In genomic region chr5:35788724-35789123, GRCh38 we compare ENCODE assay signal across 17 cellular contexts.
DNase-seq lines count a peak whose midpoint lies in the region; ATAC-seq lines count a peak whose summit lies in the region.
"Had no signal": no experiment of that assay in that cellular context is flagged by ENCODE, and none has a peak within 500 bp of the region (broad histone marks: within the 10 kb centered on the region; RNA-seq: fewer than 3 reads in every experiment).

No MANE protein-coding gene starts in this region.

- H3K4me1 Mint-ChIP-seq in activated naive CD8-positive, alpha-beta T cell (ENCODE audit: low read depth), result peaks cover 84% of the 10 kb centered on the region
- peaks cover 88% of the 10 kb centered on the region for H3K4me1 Mint-ChIP-seq in activated naive CD8-positive, alpha-beta T cell treated with anti-CD3 and anti-CD28 coated beads, Interleukin-2, amount 50 U/mL, for 24 hours
- H3K4me1 Mint-ChIP-seq in T-helper 17 cell, result peaks cover 53% of the 10 kb centered on the region
- H3K4me1 Mint-ChIP-seq in stimulated activated effector memory CD8-positive, alpha-beta T cell treated with anti-CD3 and anti-CD28 coated beads, Interleukin-12 subunit alpha, Interleukin-12 subunit beta, amount 100 ng/mL, for 72 hours, result peaks cover 57% of the 10 kb centered on the region

- no peak for DNase-seq in activated naive CD8-positive, alpha-beta T cell treated with anti-CD3 and anti-CD28 coated beads, Interleukin-2, amount 50 U/mL, for 24 hours
- no peak for DNase-seq in T-helper 17 cell
- DNase-seq in glomerular endothelial cell (ENCODE audit: extremely low read depth, low read depth, low spot score), result peak; percentile 16
- no peak for DNase-seq in stimulated activated effector memory CD8-positive, alpha-beta T cell treated with anti-CD3 and anti-CD28 coated beads, Interleukin-12 subunit alpha, Interleukin-12 subunit beta, amount 100 ng/mL, for 72 hours (ENCODE audit: low spot score in 2 of 2)
- DNase-seq: C1 segment of cervical spinal cord, COR-L47, EL, GOT3, NCI-H187 treated with DMSO at 0.1 percent for 48 hours, NCI-H446, OCI-M1, RPMI8226 had no signal

- no peaks in the 10 kb centered on the region for H3K9me3 ChIP-seq in T-helper 17 cell (ENCODE audit: control insufficient read depth, low read length, poor library complexity, severe bottlenecking)
- H3K9me3 ChIP-seq in skeletal muscle tissue (ENCODE audit: control insufficient read depth in 3 of 3, low read length in 3 of 3), result no peaks in the 10 kb centered on the region

- no peaks in the 10 kb centered on the region for H3K27me3 ChIP-seq in skeletal muscle tissue (ENCODE audit: control insufficient read depth in 3 of 3, insufficient read depth in 3 of 3, low read length in 3 of 3)

- H3K27me3 Mint-ChIP-seq in activated naive CD8-positive, alpha-beta T cell, result no peaks in the 10 kb centered on the region
- no peaks in the 10 kb centered on the region for H3K27me3 Mint-ChIP-seq in activated naive CD8-positive, alpha-beta T cell treated with anti-CD3 and anti-CD28 coated beads, Interleukin-2, amount 50 U/mL, for 24 hours
- H3K27me3 Mint-ChIP-seq in T-helper 17 cell, result no peaks in the 10 kb centered on the region

- no peak overlapping the region for H3K4me3 ChIP-seq in skeletal muscle tissue (ENCODE audit: low read length in 3 of 3)
- H3K4me3 ChIP-seq: K562 had no signal

- peak overlapping the region; percentile 6 for H3K27ac Mint-ChIP-seq in activated naive CD8-positive, alpha-beta T cell
- no peak overlapping the region for H3K27ac Mint-ChIP-seq in activated naive CD8-positive, alpha-beta T cell treated with anti-CD3 and anti-CD28 coated beads, Interleukin-2, amount 50 U/mL, for 24 hours
- peak overlapping the region; percentile 90 for H3K27ac Mint-ChIP-seq in T-helper 17 cell
- H3K27ac Mint-ChIP-seq in stimulated activated effector memory CD8-positive, alpha-beta T cell treated with anti-CD3 and anti-CD28 coated beads, Interleukin-12 subunit alpha, Interleukin-12 subunit beta, amount 100 ng/mL, for 72 hours, result no peak overlapping the region

- no peak overlapping the region for H3K9ac ChIP-seq in skeletal muscle tissue (ENCODE audit: low read depth in 1 of 3, low read length in 3 of 3)

- H3K27ac ChIP-seq in skeletal muscle tissue (ENCODE audit: low read depth, low read length), result peak overlapping the region; percentile 52

- H3K4me1 ChIP-seq in skeletal muscle tissue (ENCODE audit: control insufficient read depth in 3 of 3, insufficient read depth in 3 of 3, low read length in 3 of 3), result no peaks in the 10 kb centered on the region

- H3K9me3 Mint-ChIP-seq in activated naive CD8-positive, alpha-beta T cell (ENCODE audit: low read depth), result no peaks in the 10 kb centered on the region
- H3K9me3 Mint-ChIP-seq in activated naive CD8-positive, alpha-beta T cell treated with anti-CD3 and anti-CD28 coated beads, Interleukin-2, amount 50 U/mL, for 24 hours, result no peaks in the 10 kb centered on the region
- no peaks in the 10 kb centered on the region for H3K9me3 Mint-ChIP-seq in stimulated activated effector memory CD8-positive, alpha-beta T cell treated with anti-CD3 and anti-CD28 coated beads, Interleukin-12 subunit alpha, Interleukin-12 subunit beta, amount 100 ng/mL, for 72 hours

- ATAC-seq in activated naive CD8-positive, alpha-beta T cell treated with anti-CD3 and anti-CD28 coated beads, Interleukin-2, amount 50 U/mL, for 24 hours, result no peak
- ATAC-seq in T-helper 17 cell (no peak), HG03442 (IDR thresholded peaks at IDR 0.05; ENCODE audit: unreplicated experiment) (no peak), HG03097 (IDR thresholded peaks at IDR 0.05; ENCODE audit: low FRiP score, unreplicated experiment) (no peak)
- no peak for ATAC-seq in stimulated activated effector memory CD8-positive, alpha-beta T cell treated with anti-CD3 and anti-CD28 coated beads, Interleukin-12 subunit alpha, Interleukin-12 subunit beta, amount 100 ng/mL, for 72 hours
- ATAC-seq: K562 had no signal

- H3K36me3 Mint-ChIP-seq in activated naive CD8-positive, alpha-beta T cell, result peaks cover 10% of the 10 kb centered on the region
- H3K36me3 Mint-ChIP-seq in activated naive CD8-positive, alpha-beta T cell treated with anti-CD3 and anti-CD28 coated beads, Interleukin-2, amount 50 U/mL, for 24 hours (ENCODE audit: low read depth), result peaks cover 2% of the 10 kb centered on the region
- H3K36me3 Mint-ChIP-seq in T-helper 17 cell (ENCODE audit: low read depth), result no peaks in the 10 kb centered on the region
- peaks cover 12% of the 10 kb centered on the region for H3K36me3 Mint-ChIP-seq in stimulated activated effector memory CD8-positive, alpha-beta T cell treated with anti-CD3 and anti-CD28 coated beads, Interleukin-12 subunit alpha, Interleukin-12 subunit beta, amount 100 ng/mL, for 72 hours

- H3K4me3 Mint-ChIP-seq in activated naive CD8-positive, alpha-beta T cell, result no peak overlapping the region
- no peak overlapping the region for H3K4me3 Mint-ChIP-seq in activated naive CD8-positive, alpha-beta T cell treated with anti-CD3 and anti-CD28 coated beads, Interleukin-2, amount 50 U/mL, for 24 hours
- no peak overlapping the region for H3K4me3 Mint-ChIP-seq in T-helper 17 cell
- no peak overlapping the region for H3K4me3 Mint-ChIP-seq in stimulated activated effector memory CD8-positive, alpha-beta T cell treated with anti-CD3 and anti-CD28 coated beads, Interleukin-12 subunit alpha, Interleukin-12 subunit beta, amount 100 ng/mL, for 72 hours

- H3K36me3 ChIP-seq in skeletal muscle tissue (ENCODE audit: control insufficient read depth in 3 of 3, insufficient read depth in 3 of 3, low read length in 3 of 3), result no peaks in the 10 kb centered on the region

Comparison
In these comparisons a context has a peak if more than half of its experiments do, and no peak if none do; other contexts are left out.
1. H3K27ac Mint-ChIP-seq: peak in activated naive CD8-positive, alpha-beta T cell (single experiment) and T-helper 17 cell (single experiment); none in activated naive CD8-positive, alpha-beta T cell treated with anti-CD3 and anti-CD28 coated beads, Interleukin-2, amount 50 U/mL, for 24 hours (single experiment) and stimulated activated effector memory CD8-positive, alpha-beta T cell treated with anti-CD3 and anti-CD28 coated beads, Interleukin-12 subunit alpha, Interleukin-12 subunit beta, amount 100 ng/mL, for 72 hours (single experiment).